In genomic region chr11:7667460-7667859, GRCh38 we compare ENCODE assay signal across 24 cellular contexts. TPM values are rescaled to one million over a fixed set of nuclear protein-coding genes. Genes with fewer than 3 reads are reported as not detected.
A peak's percentile ranks its signal among the peaks of the same experiment; 100 is the strongest.
DNase-seq lines count a peak whose midpoint lies in the region; ATAC-seq and TF ChIP-seq lines count a peak whose summit lies in the region.
"Had no signal": no experiment of that assay in that cellular context is flagged by ENCODE, and none has a peak within 500 bp of the region (broad histone marks: within the 10 kb centered on the region; RNA-seq: fewer than 3 reads in every experiment).

No MANE protein-coding gene starts in this region.

- no peaks in the 10 kb centered on the region for H3K9me3 ChIP-seq in mammary epithelial cell (replicated peaks; ENCODE audit: insufficient read depth, low read length)
- H3K9me3 ChIP-seq: A549; BLaER1 treated with 17β-estradiol and CSF1 and Interleukin-3, amounts not matched to agents 10 nM and 100 nM; gastrocnemius medialis; spleen; stomach had no signal

- dilution Hi-C loops in mammary epithelial cell (cut with HindIII; ENCODE audit: low sequenced_read_pairs), result no loop called here

- H3K27ac Mint-ChIP-seq in MCF 10A (ENCODE audit: low read depth, unreplicated experiment) (no peak overlapping the region), nephron (peak overlapping the region; percentile 40 to 81 (median 72))
- H3K27ac Mint-ChIP-seq: activated CD4-positive, alpha-beta memory T cell treated with anti-CD3 and anti-CD28 coated beads for 36 hours; T-helper 2 cell treated with Interferon-gamma antibody and Interleukin-4, amounts not matched to agents 5 μg/mL and 100 μg/mL, for 36 hours had no signal

- H3K27me3 ChIP-seq in mammary epithelial cell (ENCODE audit: insufficient read depth, low read length), result no peaks in the 10 kb centered on the region
- H3K27me3 ChIP-seq: BLaER1 treated with 17β-estradiol and CSF1 and Interleukin-3, amounts not matched to agents 10 nM and 100 nM; gastrocnemius medialis had no signal

- POLR2A ChIA-PET in MCF 10A (lab: Yijun Ruan, JAX), result no interaction called here

- H3K27me3 Mint-ChIP-seq in MCF 10A (ENCODE audit: insufficient read depth, unreplicated experiment) (no peaks in the 10 kb centered on the region), nephron (ENCODE audit: low read depth) (peaks cover 3% of the 10 kb centered on the region)

- peaks cover 6% of the 10 kb centered on the region for H3K36me3 Mint-ChIP-seq in MCF 10A (ENCODE audit: insufficient read depth, unreplicated experiment)
- peaks cover 37% of the 10 kb centered on the region for H3K36me3 Mint-ChIP-seq in nephron (ENCODE audit: low read depth)

- no peak overlapping the region for H3K4me2 ChIP-seq in mammary epithelial cell (ENCODE audit: insufficient read depth, low read depth, low read length)
- H3K4me2 ChIP-seq: A549; BLaER1 treated with 17β-estradiol and CSF1 and Interleukin-3, amounts not matched to agents 10 nM and 100 nM had no signal

- 96% methylated on average over 2 of the region's 2 CpGs for WGBS in mammary epithelial cell (ENCODE audit: low coverage, missing lambda C conversion rate)

- H3K4me3 ChIP-seq in mammary epithelial cell (replicated peaks in 1 of 3; ENCODE audit: insufficient read depth in 1 of 3, low read depth in 2 of 3, low read length in 3 of 3) (no peak overlapping the region), coronary artery (no peak overlapping the region)
- H3K4me3 ChIP-seq: A549; BLaER1 treated with 17β-estradiol and CSF1 and Interleukin-3, amounts not matched to agents 10 nM and 100 nM; gastrocnemius medialis; spleen; stomach had no signal

- intact Hi-C loops in mammary epithelial cell (cut with micrococcal nuclease), result no loop called here
- intact Hi-C loops in MCF 10A (cut with micrococcal nuclease), result no loop called here

- H2AFZ ChIP-seq in mammary epithelial cell (ENCODE audit: low read depth, low read length), result no peak overlapping the region

- H3K27ac ChIP-seq in mammary epithelial cell (ENCODE audit: insufficient read depth, low read depth, low read length) (no peak overlapping the region), coronary artery (no peak overlapping the region)
- H3K27ac ChIP-seq: A549; BLaER1 treated with 17β-estradiol and CSF1 and Interleukin-3, amounts not matched to agents 10 nM and 100 nM; gastrocnemius medialis; spleen; stomach had no signal

- in situ Hi-C loops in mammary epithelial cell (cut with MboI; ENCODE audit: low sequenced_read_pairs in 2 of 2), result no loop called here

- no peak overlapping the region for H3K9ac ChIP-seq in mammary epithelial cell (ENCODE audit: insufficient read depth, low read length)
- H3K9ac ChIP-seq: BLaER1 treated with 17β-estradiol and CSF1 and Interleukin-3, amounts not matched to agents 10 nM and 100 nM had no signal

- H3K4me1 Mint-ChIP-seq in MCF 10A (ENCODE audit: insufficient read depth, unreplicated experiment) (no peaks in the 10 kb centered on the region), nephron (peaks cover 46% of the 10 kb centered on the region)

- no peaks in the 10 kb centered on the region for H3K9me3 Mint-ChIP-seq in MCF 10A (ENCODE audit: unreplicated experiment)
- peaks cover 3% of the 10 kb centered on the region for H3K9me3 Mint-ChIP-seq in nephron
- H3K9me3 Mint-ChIP-seq: T-helper 2 cell treated with Interferon-gamma antibody and Interleukin-4, amounts not matched to agents 5 μg/mL and 100 μg/mL, for 36 hours had no signal

- H4K20me1 ChIP-seq in mammary epithelial cell (ENCODE audit: insufficient read depth, low read length), result no peaks in the 10 kb centered on the region
- H4K20me1 ChIP-seq: BLaER1 treated with 17β-estradiol and CSF1 and Interleukin-3, amounts not matched to agents 10 nM and 100 nM had no signal

- H3K36me3 ChIP-seq in mammary epithelial cell (ENCODE audit: insufficient read depth, low read length), result no peaks in the 10 kb centered on the region

- H3K4me1 ChIP-seq in mammary epithelial cell (ENCODE audit: insufficient read depth, low read length), result peaks cover 38% of the 10 kb centered on the region
- H3K4me1 ChIP-seq: gastrocnemius medialis had no signal

- no peak for TF ChIP-seq CTCF in mammary epithelial cell (conservative IDR thresholded peaks at IDR 0.05 in 1 of 2, IDR thresholded peaks at IDR 0.05 in 1 of 2; ENCODE audit: extremely low read depth in 1 of 2, insufficient read depth in 1 of 2, low read depth in 1 of 2, low read length in 2 of 2)
- no peak for TF ChIP-seq CTCF in MCF 10A (IDR thresholded peaks at IDR 0.05; ENCODE audit: unreplicated experiment)
- no peak for TF ChIP-seq CTCF in coronary artery (IDR thresholded peaks at IDR 0.05)
- TF ChIP-seq CTCF in nephron (IDR thresholded peaks at IDR 0.05; ENCODE audit: unreplicated experiment in 3 of 3), result no peak

- ATAC-seq in GM21381 (IDR thresholded peaks at IDR 0.05; ENCODE audit: unreplicated experiment), result no peak
- ATAC-seq: A549, gastrocnemius medialis, SK-N-SH treated with all-trans-retinoic acid at 6 μM for 48 hours had no signal

- BruUV-seq in mammary epithelial cell (replicated peaks; lab: Mats Ljungman, UMichigan) (no TSS peak), MCF 10A (replicated peaks; lab: Mats Ljungman, UMichigan) (no TSS peak)

- H3K4me3 Mint-ChIP-seq in MCF 10A (ENCODE audit: unreplicated experiment) (no peak overlapping the region), nephron (no peak overlapping the region)
- H3K4me3 Mint-ChIP-seq: activated CD4-positive, alpha-beta memory T cell treated with anti-CD3 and anti-CD28 coated beads for 36 hours; T-helper 2 cell treated with Interferon-gamma antibody and Interleukin-4, amounts not matched to agents 5 μg/mL and 100 μg/mL, for 36 hours had no signal

- H3K79me2 ChIP-seq in mammary epithelial cell (ENCODE audit: insufficient read depth, low read length), result no peaks in the 10 kb centered on the region

- CTCF ChIA-PET in mammary epithelial cell (lab: Charles Lee; ENCODE audit: low non-redundant PET), result no interaction called here
- CTCF ChIA-PET in MCF 10A (lab: Yijun Ruan, JAX), result interaction anchor here (0.6 to 10.2 kb wide), 9 partner anchors 10 to 570 kb away, joined by 3 to 182 read pairs (median 24); no protein-coding TSS in a partner anchor

- DNase-seq in mammary epithelial cell (peak; percentile 26), MCF 10A (ENCODE audit: unreplicated experiment) (no peak), coronary artery (ENCODE audit: low spot score) (peak; percentile 62), NCI-H1436 (lab: John Stamatoyannopoulos, UW) (no peak), NCI-H2227 treated with DMSO at 0.1 percent for 48 hours (lab: John Stamatoyannopoulos, UW) (no peak), NCI-H2171 (lab: John Stamatoyannopoulos, UW) (no peak)
- DNase-seq: activated CD4-positive, alpha-beta memory T cell treated with anti-CD3 and anti-CD28 coated beads for 36 hours; activated effector memory CD4-positive, alpha-beta T cell treated with anti-CD3 and anti-CD28 coated beads, Interleukin-2, amount 50 U/mL, for 16 hours; effector CD4-positive, alpha-beta T cell; EL; gastrocnemius medialis; NCI-H2029; NCI-H446 treated with DMSO at 0.1 percent for 48 hours; spleen; stomach had no signal

RNA-seq across cellular contexts. Expression of gene CYB5R2, which starts 5.8 kb away (rescaled TPM):
- total RNA-seq in mammary epithelial cell (10 to 100 TPM; 11.3 to 17.6 TPM), MCF 10A (2022) (1.2 and 1.6 TPM in 2 replicates)
- polyA plus RNA-seq in mammary epithelial cell, result 12.3 TPM
- 23.6 TPM for polyA minus RNA-seq in mammary epithelial cell
- polyA plus RNA-seq: neural cell had no signal

RNA-seq across cellular contexts. Expression of gene OVCH2, which starts 38.8 kb away (rescaled TPM):
- total RNA-seq in mammary epithelial cell, result 10 to 100 TPM in 1 of 2 donors, 1 to 10 TPM in 1; 9.0 to 12.9 TPM
- polyA plus RNA-seq in mammary epithelial cell, result 0.87 TPM
- not detected for polyA minus RNA-seq in mammary epithelial cell
- total RNA-seq in MCF 10A (2022), result 0.79 and 0.91 TPM in 2 replicates
- total RNA-seq: activated CD4-positive, alpha-beta memory T cell treated with anti-CD3 and anti-CD28 coated beads for 36 hours; cardiac septum; gastrocnemius medialis; RPMI7951; spleen had no signal
- polyA plus RNA-seq: A549, neural cell, spleen had no signal

Comparison
In these comparisons a context has a peak if more than half of its experiments do, and no peak if none do; other contexts are left out.
1. DNase-seq: peak in mammary epithelial cell (single experiment) and coronary artery (single experiment); none in MCF 10A (single experiment), NCI-H1436 (single experiment), NCI-H2227 treated with DMSO at 0.1 percent for 48 hours (single experiment) and NCI-H2171 (single experiment).